9 cellular contexts compared by ENCODE assay signal in the genomic region with DNA sequence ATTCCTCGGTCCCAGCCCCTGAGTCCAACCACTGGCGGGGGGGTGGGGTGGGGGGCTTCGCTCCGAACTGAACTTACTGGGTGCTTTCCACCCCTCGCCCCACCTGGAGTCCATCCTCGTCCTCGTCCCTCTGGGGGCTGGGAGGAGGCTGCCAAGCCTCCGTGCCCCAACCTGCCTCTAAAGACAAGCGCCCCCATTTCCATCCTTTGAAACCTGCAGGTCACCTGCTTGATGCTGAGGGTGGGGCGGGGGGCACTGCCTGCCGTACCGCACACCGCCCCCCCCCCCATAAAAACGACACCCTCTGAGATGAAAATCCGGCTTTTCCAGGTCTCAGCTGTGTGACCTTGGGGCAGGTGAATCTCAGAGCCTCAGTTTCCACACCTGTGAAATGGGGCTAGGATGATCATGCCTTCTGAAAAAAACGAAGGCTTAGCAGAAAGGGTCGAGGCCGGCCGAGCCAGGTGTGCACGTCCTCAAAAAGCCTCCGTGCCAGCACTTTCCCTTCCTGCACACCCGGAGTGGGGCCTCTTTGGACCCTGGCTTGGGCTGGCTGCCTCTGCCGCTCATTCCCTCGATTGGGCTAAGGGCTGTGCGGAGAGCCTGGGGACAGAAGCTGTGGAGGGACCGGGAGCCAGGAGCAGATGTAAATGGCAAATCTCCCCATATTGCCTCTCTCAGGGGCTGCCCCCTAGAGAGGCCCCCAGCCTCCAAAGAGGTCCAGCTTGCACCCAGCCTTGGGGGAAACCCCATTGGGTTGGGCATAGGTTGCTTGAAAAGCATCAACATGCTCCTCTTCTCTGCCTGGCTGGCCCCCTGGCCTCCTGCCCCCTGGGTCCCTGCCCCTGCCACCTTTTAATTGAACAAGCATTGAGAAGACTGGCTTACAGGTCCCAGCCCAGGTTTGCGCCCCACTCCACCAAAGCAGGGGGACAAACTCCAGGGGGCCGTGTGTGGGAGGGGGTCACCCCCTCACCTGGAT. TPM values are rescaled to one million over a fixed set of nuclear protein-coding genes. Genes with fewer than 3 reads are reported as not detected.
DNase-seq lines count a peak whose midpoint lies in the region; ATAC-seq and TF ChIP-seq lines count a peak whose summit lies in the region.
"Had no signal": no experiment of that assay in that cellular context is flagged by ENCODE, and none has a peak within 500 bp of the region (broad histone marks: within the 10 kb centered on the region; RNA-seq: fewer than 3 reads in every experiment).

No MANE protein-coding gene starts in this region.

- dilution Hi-C loops in mammary epithelial cell (cut with HindIII; ENCODE audit: low sequenced_read_pairs): no loop called here

- H3K4me3 Mint-ChIP-seq in naive B cell: peak overlapping the region in 6 of 8 donors; percentile 56 to 73 (median 62)

- H3K36me3 Mint-ChIP-seq in naive B cell: no peaks in the 10 kb centered on the region

- DNase-seq in breast epithelium (ENCODE audit: low spot score in 2 of 2) (peak in 1 of 2 donors; percentile 48), mammary epithelial cell (no peak), foreskin fibroblast (no peak), naive B cell (no peak), GM19240 (ENCODE audit: insufficient read length, low spot score) (no peak), esophagus squamous epithelium (lab: John Stamatoyannopoulos, UW) (no peak), NCI-H2171 (lab: John Stamatoyannopoulos, UW) (no peak)

- ATAC-seq in naive B cell (ENCODE audit: low read depth in 2 of 2) (no peak), GM19463 (IDR thresholded peaks at IDR 0.05; ENCODE audit: unreplicated experiment) (no peak)

- BruUV-seq in mammary epithelial cell (replicated peaks; lab: Mats Ljungman, UMichigan): no TSS peak

- H3K9me3 Mint-ChIP-seq in naive B cell: no peaks in the 10 kb centered on the region

- CTCF ChIA-PET in mammary epithelial cell (lab: Charles Lee; ENCODE audit: low non-redundant PET): no interaction called here

- no peaks in the 10 kb centered on the region for H3K9me3 ChIP-seq in breast epithelium
- H3K9me3 ChIP-seq in mammary epithelial cell (replicated peaks; ENCODE audit: insufficient read depth, low read length): no peaks in the 10 kb centered on the region
- H3K9me3 ChIP-seq in esophagus squamous epithelium: no peaks in the 10 kb centered on the region

- H3K9ac ChIP-seq in mammary epithelial cell (ENCODE audit: insufficient read depth, low read length): no peak overlapping the region

- in situ Hi-C loops in mammary epithelial cell (cut with MboI; ENCODE audit: low sequenced_read_pairs in 2 of 2): no loop called here

- no peaks in the 10 kb centered on the region for H4K20me1 ChIP-seq in mammary epithelial cell (ENCODE audit: insufficient read depth, low read length)

- WGBS in mammary epithelial cell (ENCODE audit: low coverage, missing lambda C conversion rate): 37% methylated on average over 15 of the region's 28 CpGs
- 43 to 57% methylated on average over 1 to 8 of the region's 28 CpGs for WGBS in esophagus squamous epithelium, 2 donors

- no peak overlapping the region for H3K27ac Mint-ChIP-seq in naive B cell

- H3K79me2 ChIP-seq in mammary epithelial cell (ENCODE audit: insufficient read depth, low read length): no peaks in the 10 kb centered on the region

- H3K27me3 Mint-ChIP-seq in naive B cell: peaks cover 14 to 70% (median 41%) of the 10 kb centered on the region in 3 donors

- H3K27ac ChIP-seq in breast epithelium: no peak overlapping the region
- H3K27ac ChIP-seq in mammary epithelial cell (ENCODE audit: insufficient read depth, low read depth, low read length): no peak overlapping the region
- H3K27ac ChIP-seq in esophagus squamous epithelium: no peak overlapping the region
- H3K27ac ChIP-seq: C4-2B had no signal

- TF ChIP-seq CTCF in breast epithelium (IDR thresholded peaks at IDR 0.05): no peak
- no peak for TF ChIP-seq CTCF in mammary epithelial cell (conservative IDR thresholded peaks at IDR 0.05 in 1 of 2, IDR thresholded peaks at IDR 0.05 in 1 of 2; ENCODE audit: extremely low read depth in 1 of 2, insufficient read depth in 1 of 2, low read depth in 1 of 2, low read length in 2 of 2)
- no peak for TF ChIP-seq CTCF in foreskin fibroblast (IDR thresholded peaks at IDR 0.05; ENCODE audit: low read depth, low read length)
- no peak for TF ChIP-seq CTCF in esophagus squamous epithelium (IDR thresholded peaks at IDR 0.05)

- H3K36me3 ChIP-seq in breast epithelium: no peaks in the 10 kb centered on the region
- H3K36me3 ChIP-seq in mammary epithelial cell (ENCODE audit: insufficient read depth, low read length): no peaks in the 10 kb centered on the region
- H3K36me3 ChIP-seq in esophagus squamous epithelium: no peaks in the 10 kb centered on the region

- TF ChIP-seq POLR2A in breast epithelium (IDR thresholded peaks at IDR 0.05) (no peak), esophagus squamous epithelium (IDR thresholded peaks at IDR 0.05) (no peak)

- no peak overlapping the region for H2AFZ ChIP-seq in mammary epithelial cell (ENCODE audit: low read depth, low read length)

- H3K27me3 ChIP-seq in breast epithelium (peaks cover 16 to 90% of the 10 kb centered on the region in 2 donors), mammary epithelial cell (ENCODE audit: insufficient read depth, low read length) (peaks cover 31% of the 10 kb centered on the region), esophagus squamous epithelium (peaks cover 7 to 100% (median 31%) of the 10 kb centered on the region in 4 donors)

- H3K4me1 ChIP-seq in breast epithelium (peaks cover 5 to 10% of the 10 kb centered on the region in 2 donors), mammary epithelial cell (ENCODE audit: insufficient read depth, low read length) (peaks cover 13% of the 10 kb centered on the region), esophagus squamous epithelium (peaks cover 21 to 50% (median 42%) of the 10 kb centered on the region in 3 donors)

- H3K4me1 Mint-ChIP-seq in naive B cell: peaks cover 7 to 20% (median 13%) of the 10 kb centered on the region in 3 donors

- H3K4me3 ChIP-seq in breast epithelium (peak overlapping the region in 2 of 3 donors; percentile 48 to 64), mammary epithelial cell (replicated peaks in 1 of 3; ENCODE audit: insufficient read depth in 1 of 3, low read depth in 2 of 3, low read length in 3 of 3) (no peak overlapping the region), foreskin fibroblast (ENCODE audit: low read depth in 1 of 2, low read length in 2 of 2) (peak overlapping the region; percentile 27 to 49), esophagus squamous epithelium (peak overlapping the region in 2 of 4 donors; percentile 48 to 62)

- no peak overlapping the region for H3K4me2 ChIP-seq in mammary epithelial cell (ENCODE audit: insufficient read depth, low read depth, low read length)

- intact Hi-C loops in breast epithelium (cut with DNase I; ENCODE audit: low total_unique reads) (no loop called here), mammary epithelial cell (cut with micrococcal nuclease) (no loop called here), esophagus squamous epithelium (cut with DNase I) (no loop called here)

RNA-seq across cellular contexts. Expression of a gene that starts 1.1 kb away (rescaled TPM):
- 1 to 10 TPM in 1 of 3 donors, under 1 TPM in 2; 0.59 to 1.3 (median 0.96) TPM for total RNA-seq in breast epithelium
- under 1 TPM in 1 of 2 donors, not detected in 1; 0.83 TPM for total RNA-seq in mammary epithelial cell
- polyA plus RNA-seq in mammary epithelial cell: 0.02 TPM
- not detected for polyA minus RNA-seq in mammary epithelial cell
- polyA plus RNA-seq in naive B cell (ENCODE audit: low read depth in 6 of 6): not detected
- total RNA-seq in esophagus squamous epithelium: 1 to 10 TPM in 1 of 4 donors, under 1 TPM in 3; 0.38 to 3.3 (median 0.48) TPM

Comparison
In these comparisons a context has a peak if more than half of its experiments do, and no peak if none do; other contexts are left out.
1. H3K4me3 ChIP-seq: peak in breast epithelium (2 of 3) and foreskin fibroblast (2 of 2); none in mammary epithelial cell (0 of 3).